ENCODE assay signal across 1 cellular context in genomic region chr1:52645261-52645660, GRCh38.
TF ChIP-seq lines count a peak whose summit lies in the region.

No MANE protein-coding gene starts in this region.

TF ChIP-seq in K562, 482 proteins besides CTCF, POLR2A, EP300 and RAD21:
- no peak for TF ChIP-seq EZH2 (IDR thresholded peaks at IDR 0.05; ENCODE audit: borderline replicate concordance, low read depth, low read length)
- no peak for TF ChIP-seq SMAD3 (CRISPR knock-in tag; conservative IDR thresholded peaks at IDR 0.05)
- no peak for TF ChIP-seq MEF2A (IDR thresholded peaks at IDR 0.05; ENCODE audit: control insufficient read depth, low read depth, low read length)
- TF ChIP-seq ESRRA (IDR thresholded peaks at IDR 0.05; ENCODE audit: borderline replicate concordance, low read depth), result no peak
- TF ChIP-seq NRF1 (conservative IDR thresholded peaks at IDR 0.05 in 1 of 2, IDR thresholded peaks at IDR 0.05 in 1 of 2), result no peak
- no peak for TF ChIP-seq CHCHD3 (CRISPR knock-in tag; IDR thresholded peaks at IDR 0.05)
- TF ChIP-seq DACH1 (IDR thresholded peaks at IDR 0.05; ENCODE audit: partially characterized antibody), result no peak
- no peak for TF ChIP-seq ETV1 (tag; conservative IDR thresholded peaks at IDR 0.05; ENCODE audit: low read depth)
- TF ChIP-seq TRIM25 (IDR thresholded peaks at IDR 0.05; ENCODE audit: borderline replicate concordance), result no peak
